2 cellular contexts compared by ENCODE assay signal in genomic region chr17:71759422-71760060, GRCh38.
TF ChIP-seq lines count a peak whose summit lies in the region.

No MANE protein-coding gene starts in this region.

TF ChIP-seq in HepG2, 621 proteins besides CTCF, POLR2A, EP300 and RAD21:
- peak; percentile 77 to 78 for TF ChIP-seq MAFK (conservative IDR thresholded peaks at IDR 0.05 in 1 of 2, IDR thresholded peaks at IDR 0.05 in 1 of 2; ENCODE audit: low read length in 2 of 2)
- peak; percentile 82 for TF ChIP-seq MAFF (IDR thresholded peaks at IDR 0.05; ENCODE audit: low read depth, low read length)
- no peak for TF ChIP-seq FOSL1 (CRISPR knock-in tag; IDR thresholded peaks at IDR 0.05; ENCODE audit: borderline replicate concordance)
TF ChIP-seq in HepG2: peak in this region for 2.

TF ChIP-seq in GM12878, 131 proteins besides CTCF, POLR2A, EP300 and RAD21:
- TF ChIP-seq MTA2 (IDR thresholded peaks at IDR 0.05; ENCODE audit: low read depth): 0 out of 2 replicates have a peak, but pooled peaks have one; percentile 40
- no peak for TF ChIP-seq FOXK2 (IDR thresholded peaks at IDR 0.05)
